Comparison of ENCODE assay signal across 25 cellular contexts in the genomic region with DNA sequence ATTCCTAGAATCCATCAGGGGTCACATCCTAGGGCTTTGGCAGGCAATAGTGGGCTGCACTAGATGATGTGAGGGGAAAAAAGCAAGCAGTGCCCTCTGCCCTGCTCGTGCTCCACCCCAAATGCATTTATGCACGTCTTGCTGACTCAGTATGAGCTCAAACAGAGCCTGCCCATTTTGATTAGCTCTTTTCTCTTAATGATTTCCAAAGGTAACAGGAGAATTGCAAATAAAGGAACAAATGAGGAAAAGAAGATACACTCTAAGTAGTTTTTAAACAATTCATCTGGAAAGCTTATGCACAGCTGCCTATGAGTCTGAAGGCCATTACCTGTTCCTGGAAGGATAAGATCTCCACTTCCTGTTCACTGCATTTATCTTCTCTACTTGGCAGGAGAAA.
DNase-seq lines count a peak whose midpoint lies in the region; ATAC-seq, FAIRE-seq and TF ChIP-seq lines count a peak whose summit lies in the region.
"Had no signal": no experiment of that assay in that cellular context is flagged by ENCODE, and none has a peak within 500 bp of the region (broad histone marks: within the 10 kb centered on the region; RNA-seq: fewer than 3 reads in every experiment).

No MANE protein-coding gene starts in this region.

- TF ChIP-seq RAD21 in H1 (IDR thresholded peaks at IDR 0.05 in 1 of 2, conservative IDR thresholded peaks at IDR 0.05 in 1 of 2; ENCODE audit: low read depth in 2 of 2, low read length in 2 of 2), result no peak

- no peak for DNase-seq in DND-41
- peak; percentile 3 for DNase-seq in PC-3
- no peak for DNase-seq in H1 (ENCODE audit: low read depth in 1 of 2, low spot score in 2 of 2)
- no peak for DNase-seq in trophoblast cell
- DNase-seq in Ammon's horn (ENCODE audit: low spot score), result no peak
- no peak for DNase-seq in DMS 273 (lab: John Stamatoyannopoulos, UW; ENCODE audit: unreplicated experiment)
- no peak for DNase-seq in CD4-positive, alpha-beta T cell
- DNase-seq: C1 segment of cervical spinal cord; Caco-2; CD8-positive, alpha-beta T cell; DMS153; GOT3; HCEC 1CT; Karpas-422; NCI-H1092 treated with DMSO at 0.1 percent for 48 hours; NCI-H1436; NCI-H187; NCI-H2081 treated with DMSO at 0.1 percent for 48 hours; NCI-H2171 treated with DMSO at 0.1 percent for 48 hours; NCI-H345; NCI-H510A treated with DMSO at 0.1 percent for 48 hours; SJCRH30; T-helper 1 cell had no signal

- TF ChIP-seq POLR2A in H1 (IDR thresholded peaks at IDR 0.05; ENCODE audit: control extremely low read depth in 1 of 2, low read depth in 2 of 2, low read length in 2 of 2), result no peak

- H3K4me3 Mint-ChIP-seq in CD4-positive, alpha-beta T cell, result no peak overlapping the region
- H3K4me3 Mint-ChIP-seq: CD8-positive, alpha-beta T cell had no signal

- H3F3A ChIP-seq in PC-3 (ENCODE audit: low read length, unreplicated experiment), result no peaks in the 10 kb centered on the region

- H3K27me3 ChIP-seq in DND-41 (ENCODE audit: insufficient read depth, low read length, poor library complexity) (no peaks in the 10 kb centered on the region), PC-3 (ENCODE audit: low read length) (no peaks in the 10 kb centered on the region), H1 (replicated peaks in 1 of 4; ENCODE audit: control insufficient read depth in 3 of 4, extremely low read depth in 1 of 4, insufficient read depth in 3 of 4, low read length in 3 of 4) (no peaks in the 10 kb centered on the region), trophoblast cell (ENCODE audit: insufficient read depth, low read length) (no peaks in the 10 kb centered on the region)
- H3K27me3 ChIP-seq in CD4-positive, alpha-beta T cell (ENCODE audit: control insufficient read depth, insufficient read depth, low read length), result no peaks in the 10 kb centered on the region
- H3K27me3 ChIP-seq: SJCRH30 had no signal

- TF ChIP-seq CTCF in DND-41 (IDR thresholded peaks at IDR 0.05; ENCODE audit: borderline replicate concordance, extremely low read depth, low read length, poor library complexity, severe bottlenecking), result no peak
- TF ChIP-seq CTCF in PC-3 (conservative IDR thresholded peaks at IDR 0.05; ENCODE audit: low read depth, low read length), result no peak
- TF ChIP-seq CTCF in H1 (IDR thresholded peaks at IDR 0.05; ENCODE audit: control extremely low read depth in 1 of 3, insufficient read depth in 1 of 3, low read depth in 1 of 3, low read length in 3 of 3), result no peak
- no peak for TF ChIP-seq CTCF in CD4-positive, alpha-beta T cell (IDR thresholded peaks at IDR 0.05)

- CTCF ChIA-PET in PC-3 (lab: Charles Lee) (no interaction called here), H1 (lab: Charles Lee; ENCODE audit: partially characterized antibody) (interaction anchor here (2.9 kb wide), 1 partner anchor 29 kb away, joined by 10 read pairs; no protein-coding TSS in a partner anchor)
- CTCF ChIA-PET in CD4-positive, alpha-beta T cell (lab: Charles Lee), result no interaction called here

- no peak overlapping the region for H2BK5ac ChIP-seq in H1 (ENCODE audit: low read depth, low read length)
- no peak overlapping the region for H2BK5ac ChIP-seq in trophoblast cell (ENCODE audit: low read depth, low read length, poor library complexity)

- H3K79me2 ChIP-seq in DND-41 (ENCODE audit: insufficient read depth, low read length) (no peaks in the 10 kb centered on the region), PC-3 (ENCODE audit: low read length) (no peaks in the 10 kb centered on the region), H1 (ENCODE audit: control insufficient read depth in 1 of 2, insufficient read depth in 2 of 2, low read length in 2 of 2) (no peaks in the 10 kb centered on the region), trophoblast cell (ENCODE audit: control insufficient read depth, insufficient read depth, low read length, poor library complexity) (no peaks in the 10 kb centered on the region)

- H3K14ac ChIP-seq in H1 (ENCODE audit: insufficient read length) (no peak overlapping the region), trophoblast cell (ENCODE audit: low read length) (no peak overlapping the region)

- no peak overlapping the region for H2BK20ac ChIP-seq in H1 (ENCODE audit: low read length)

- 0 out of 3 replicates have a peak, but pooled peaks have one; percentile 39 for ATAC-seq in DND-41 (ENCODE audit: insufficient read depth, low read depth)
- ATAC-seq in PC-3, result peak; percentile 50; the same call in 1 of the 2 replicates
- ATAC-seq in CD4-positive, alpha-beta T cell (ENCODE audit: poor library complexity), result no peak
- ATAC-seq: CD8-positive, alpha-beta T cell; HepG2; Right ventricle myocardium inferior had no signal

- no TSS peak for BruUV-seq in PC-3 (replicated peaks; lab: Mats Ljungman, UMichigan)

- H3K79me1 ChIP-seq in H1 (ENCODE audit: low read depth, low read length), result no peaks in the 10 kb centered on the region
- H3K79me1 ChIP-seq in trophoblast cell (ENCODE audit: low read length), result peaks cover 5% of the 10 kb centered on the region

- POLR2A ChIA-PET in PC-3 (lab: Charles Lee; ENCODE audit: unreplicated experiment) (no interaction called here), H1 (lab: Charles Lee; ENCODE audit: partially characterized antibody) (no interaction called here)
- POLR2A ChIA-PET in CD4-positive, alpha-beta T cell (lab: Charles Lee), result no interaction called here

- FAIRE-seq in H1 (lab: Jason Lieb, UNC), result no peak
- FAIRE-seq: HepG2 had no signal

- H4K12ac ChIP-seq in trophoblast cell (ENCODE audit: low read depth, low read length), result no peak overlapping the region

- no peak overlapping the region for H2BK12ac ChIP-seq in H1 (ENCODE audit: low read depth, low read length)
- no peak overlapping the region for H2BK12ac ChIP-seq in trophoblast cell (ENCODE audit: low read length)

- no peak overlapping the region for H3K9ac ChIP-seq in DND-41 (ENCODE audit: low read depth, low read length)
- H3K9ac ChIP-seq in PC-3 (ENCODE audit: low read length), result no peak overlapping the region
- no peak overlapping the region for H3K9ac ChIP-seq in H1 (replicated peaks in 1 of 4; ENCODE audit: extremely low read depth in 1 of 4, low read depth in 3 of 4, low read length in 3 of 4)
- no peak overlapping the region for H3K9ac ChIP-seq in trophoblast cell (ENCODE audit: low read length)

- TF ChIP-seq EP300 in H1 (IDR thresholded peaks at IDR 0.05; ENCODE audit: borderline replicate concordance in 1 of 2, low read depth in 2 of 2, low read length in 2 of 2), result no peak

- H2BK15ac ChIP-seq in H1 (ENCODE audit: low read length), result no peak overlapping the region

- no peaks in the 10 kb centered on the region for H3K36me3 Mint-ChIP-seq in CD4-positive, alpha-beta T cell (ENCODE audit: low read depth)
- H3K36me3 Mint-ChIP-seq: CD8-positive, alpha-beta T cell had no signal

- no peaks in the 10 kb centered on the region for H3K27me3 Mint-ChIP-seq in CD4-positive, alpha-beta T cell

- no peaks in the 10 kb centered on the region for H3K23me2 ChIP-seq in H1 (ENCODE audit: low read depth, low read length)

- H2AFZ ChIP-seq in DND-41 (ENCODE audit: low read depth, low read length) (no peak overlapping the region), PC-3 (ENCODE audit: low read length) (no peak overlapping the region), H1 (ENCODE audit: low read length) (peak overlapping the region; percentile 72; the same call in 1 of the 2 replicates), trophoblast cell (ENCODE audit: insufficient read depth, low read length, poor library complexity) (no peak overlapping the region)

- H3K18ac ChIP-seq in H1 (ENCODE audit: extremely low read depth, low read length), result no peak overlapping the region
- no peak overlapping the region for H3K18ac ChIP-seq in trophoblast cell (ENCODE audit: low read length)

- no peaks in the 10 kb centered on the region for H3K36me3 ChIP-seq in DND-41 (ENCODE audit: insufficient read depth, low read length)
- no peaks in the 10 kb centered on the region for H3K36me3 ChIP-seq in PC-3 (ENCODE audit: low read depth, low read length)
- no peaks in the 10 kb centered on the region for H3K36me3 ChIP-seq in H1 (ENCODE audit: control insufficient read depth in 2 of 4, insufficient read depth in 4 of 4, low read length in 3 of 4)
- H3K36me3 ChIP-seq in trophoblast cell (ENCODE audit: control insufficient read depth in 1 of 2, insufficient read depth in 2 of 2, low read length in 2 of 2), result no peaks in the 10 kb centered on the region
- H3K36me3 ChIP-seq: SJCRH30 had no signal

- intact Hi-C loops in PC-3 (cut with micrococcal nuclease), result no loop called here
- intact Hi-C loops in CD4-positive, alpha-beta T cell (cut with DNase I, micrococcal nuclease), result no loop called here

- H4K8ac ChIP-seq in H1 (ENCODE audit: extremely low read depth, insufficient read depth, low read length) (no peak overlapping the region), trophoblast cell (ENCODE audit: low read depth, low read length) (no peak overlapping the region)

- H3K9me3 Mint-ChIP-seq in CD4-positive, alpha-beta T cell, result no peaks in the 10 kb centered on the region
- H3K9me3 Mint-ChIP-seq: CD8-positive, alpha-beta T cell had no signal

- no peak overlapping the region for H3K56ac ChIP-seq in H1 (replicated peaks; ENCODE audit: insufficient read length, low read depth, low read length)

- H3K23ac ChIP-seq in H1 (ENCODE audit: insufficient read length) (no peak overlapping the region), trophoblast cell (ENCODE audit: low read length) (no peak overlapping the region)

- H3K4ac ChIP-seq in H1 (replicated peaks; ENCODE audit: insufficient read length, low read depth, low read length), result no peak overlapping the region
- H3K4ac ChIP-seq in trophoblast cell (ENCODE audit: low read depth, low read length), result no peak overlapping the region

- H3K27ac ChIP-seq in DND-41 (ENCODE audit: low read length) (no peak overlapping the region), PC-3 (ENCODE audit: low read length) (no peak overlapping the region), H1 (ENCODE audit: low read depth, low read length) (no peak overlapping the region), trophoblast cell (ENCODE audit: low read depth, low read length) (no peak overlapping the region)
- no peak overlapping the region for H3K27ac ChIP-seq in CD4-positive, alpha-beta T cell (ENCODE audit: low read depth, low read length)
- H3K27ac ChIP-seq: SJCRH30 had no signal

- H3K4me2 ChIP-seq in DND-41 (ENCODE audit: insufficient read depth, low read length) (no peak overlapping the region), PC-3 (ENCODE audit: low read length) (no peak overlapping the region), H1 (ENCODE audit: insufficient read depth in 1 of 2, low read depth in 2 of 2, low read length in 2 of 2) (no peak overlapping the region), trophoblast cell (ENCODE audit: low read length) (no peak overlapping the region)

- H3K4me1 ChIP-seq in DND-41 (ENCODE audit: insufficient read depth, low read length) (no peaks in the 10 kb centered on the region), PC-3 (ENCODE audit: insufficient read depth, low read length) (peaks cover 10% of the 10 kb centered on the region; the same call in 1 of the 2 replicates), H1 (replicated peaks in 1 of 4; ENCODE audit: control insufficient read depth in 3 of 4, insufficient read depth in 4 of 4, low read length in 3 of 4) (peaks cover 0 to 3% (median 1%) of the 10 kb centered on the region in 4 experiments; a peak in 2 of 7 replicates), trophoblast cell (ENCODE audit: control insufficient read depth in 1 of 2, insufficient read depth in 2 of 2, low read length in 2 of 2) (peaks cover 5 to 7% of the 10 kb centered on the region in 2 experiments)
- H3K4me1 ChIP-seq: Caco-2, SJCRH30 had no signal

- H4K5ac ChIP-seq in H1 (ENCODE audit: insufficient read length, low read depth, low read length), result no peak overlapping the region

- WGBS in H1 (ENCODE audit: extremely low coverage in 1 of 2, insufficient coverage in 1 of 2, insufficient read length in 1 of 2, insufficient replicate concordance in 2 of 2, low coverage in 1 of 2, low lambda C conversion rate in 2 of 2, missing lambda C conversion rate in 1 of 2), 2 experiments, result 61% methylated on average over 2 of the region's 2 CpGs; no CpG with 5 or more reads in 1 of the 2 experiments
- WGBS in trophoblast cell (ENCODE audit: extremely low coverage, insufficient coverage, insufficient read length), result no CpG with 5 or more reads among the region's 2 CpGs

- H3K4me1 Mint-ChIP-seq in CD4-positive, alpha-beta T cell (ENCODE audit: low read depth), result no peaks in the 10 kb centered on the region

- H2BK120ac ChIP-seq in H1 (replicated peaks; ENCODE audit: low read depth, low read length) (no peak overlapping the region), trophoblast cell (ENCODE audit: insufficient read depth, low read length, poor library complexity) (peak overlapping the region; percentile 30)

- H3K9me3 ChIP-seq in DND-41 (ENCODE audit: insufficient read depth, low read length, severe bottlenecking) (no peaks in the 10 kb centered on the region), PC-3 (ENCODE audit: low read length) (no peaks in the 10 kb centered on the region), H1 (ENCODE audit: insufficient read depth in 2 of 2, low read depth in 1 of 2, low read length in 1 of 2) (no peaks in the 10 kb centered on the region), trophoblast cell (ENCODE audit: insufficient read depth, low read depth, low read length) (no peaks in the 10 kb centered on the region)
- no peaks in the 10 kb centered on the region for H3K9me3 ChIP-seq in CD4-positive, alpha-beta T cell (ENCODE audit: control insufficient read depth, low read length)
- H3K9me3 ChIP-seq: Caco-2, SJCRH30 had no signal

- H4K91ac ChIP-seq in H1 (replicated peaks; ENCODE audit: insufficient read length, low read length), result no peak overlapping the region
- H4K91ac ChIP-seq in trophoblast cell (ENCODE audit: low read depth, low read length), result no peak overlapping the region

- no peak overlapping the region for H2AK5ac ChIP-seq in H1 (ENCODE audit: low read depth, low read length)
- H2AK5ac ChIP-seq in trophoblast cell (ENCODE audit: low read length), result no peak overlapping the region

- no peak overlapping the region for H3K27ac Mint-ChIP-seq in CD4-positive, alpha-beta T cell
- H3K27ac Mint-ChIP-seq: CD8-positive, alpha-beta T cell had no signal

- H3K4me3 ChIP-seq in DND-41 (ENCODE audit: low read depth in 1 of 2, low read length in 2 of 2) (no peak overlapping the region), PC-3 (ENCODE audit: low read length) (no peak overlapping the region), H1 (ENCODE audit: extremely low read depth in 1 of 4, insufficient read depth in 2 of 4, low read depth in 3 of 4, low read length in 4 of 4) (no peak overlapping the region), trophoblast cell (ENCODE audit: low read depth, low read length) (no peak overlapping the region)
- H3K4me3 ChIP-seq: SJCRH30 had no signal

- no peaks in the 10 kb centered on the region; the same call in 1 of the 2 replicates for H3K9me2 ChIP-seq in PC-3 (replicated peaks; ENCODE audit: low read length)

- H4K20me1 ChIP-seq in DND-41 (ENCODE audit: insufficient read depth, low read length) (no peaks in the 10 kb centered on the region), PC-3 (ENCODE audit: low read length) (no peaks in the 10 kb centered on the region), H1 (replicated peaks in 1 of 2; ENCODE audit: control insufficient read depth in 1 of 2, insufficient read depth in 2 of 2, low read length in 2 of 2) (no peaks in the 10 kb centered on the region)
